4 cellular contexts compared by ENCODE assay signal in the genomic region with DNA sequence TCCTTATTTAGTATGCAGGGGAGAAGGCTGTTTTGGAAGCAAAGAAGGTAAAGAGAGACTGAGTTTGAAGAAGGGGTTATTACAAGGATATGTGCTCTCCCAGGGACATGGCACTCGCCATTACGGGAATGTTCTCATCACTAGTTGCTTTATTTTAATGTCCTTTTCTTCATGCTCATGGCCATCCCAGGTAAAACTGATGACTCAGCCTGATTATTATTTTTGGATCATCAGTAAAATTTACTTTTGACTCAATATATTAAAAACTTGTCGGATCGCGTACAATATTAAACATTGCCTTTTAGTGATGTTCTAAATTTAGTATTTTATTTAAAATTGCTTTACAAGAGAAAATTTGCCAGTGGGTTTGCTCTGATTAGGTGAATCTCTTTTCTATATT.
A peak's percentile ranks its signal among the peaks of the same experiment; 100 is the strongest.
TF ChIP-seq lines count a peak whose summit lies in the region.

No MANE protein-coding gene starts in this region.

TF ChIP-seq in A549, 52 proteins besides CTCF, POLR2A, EP300 and RAD21:
- TF ChIP-seq, protein P1, sequence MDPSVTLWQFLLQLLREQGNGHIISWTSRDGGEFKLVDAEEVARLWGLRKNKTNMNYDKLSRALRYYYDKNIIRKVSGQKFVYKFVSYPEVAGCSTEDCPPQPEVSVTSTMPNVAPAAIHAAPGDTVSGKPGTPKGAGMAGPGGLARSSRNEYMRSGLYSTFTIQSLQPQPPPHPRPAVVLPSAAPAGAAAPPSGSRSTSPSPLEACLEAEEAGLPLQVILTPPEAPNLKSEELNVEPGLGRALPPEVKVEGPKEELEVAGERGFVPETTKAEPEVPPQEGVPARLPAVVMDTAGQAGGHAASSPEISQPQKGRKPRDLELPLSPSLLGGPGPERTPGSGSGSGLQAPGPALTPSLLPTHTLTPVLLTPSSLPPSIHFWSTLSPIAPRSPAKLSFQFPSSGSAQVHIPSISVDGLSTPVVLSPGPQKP (IDR thresholded peaks at IDR 0.05; ENCODE audit: low read depth, low read length) = no peak
- TF ChIP-seq EHF (CRISPR knock-in tag; IDR thresholded peaks at IDR 0.05) = no peak
- no peak for TF ChIP-seq NFE2L2 (conservative IDR thresholded peaks at IDR 0.05; ENCODE audit: low read length)
- no peak for TF ChIP-seq HOXA7 (CRISPR knock-in tag; IDR thresholded peaks at IDR 0.05)
- TF ChIP-seq NPAS2 (CRISPR knock-in tag; IDR thresholded peaks at IDR 0.05; ENCODE audit: borderline replicate concordance) = no peak
- TF ChIP-seq MAFK (IDR thresholded peaks at IDR 0.05; ENCODE audit: partially characterized antibody) = peak; percentile 83
- TF ChIP-seq, protein P2, sequence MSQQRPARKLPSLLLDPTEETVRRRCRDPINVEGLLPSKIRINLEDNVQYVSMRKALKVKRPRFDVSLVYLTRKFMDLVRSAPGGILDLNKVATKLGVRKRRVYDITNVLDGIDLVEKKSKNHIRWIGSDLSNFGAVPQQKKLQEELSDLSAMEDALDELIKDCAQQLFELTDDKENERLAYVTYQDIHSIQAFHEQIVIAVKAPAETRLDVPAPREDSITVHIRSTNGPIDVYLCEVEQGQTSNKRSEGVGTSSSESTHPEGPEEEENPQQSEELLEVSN (IDR thresholded peaks at IDR 0.05; ENCODE audit: borderline replicate concordance, low read depth) = no peak
TF ChIP-seq in A549: peak in this region for 1.

TF ChIP-seq in GM23338, 12 proteins besides CTCF, POLR2A, EP300 and RAD21 (continues in another document):
- TF ChIP-seq ZNF331 (CRISPR knock-in tag; IDR thresholded peaks at IDR 0.05; ENCODE audit: low read depth) (no peak), POLR2AphosphoS5 (IDR thresholded peaks at IDR 0.05; ENCODE audit: low read depth) (no peak), ZNF114 (CRISPR knock-in tag; IDR thresholded peaks at IDR 0.05) (no peak), NANOG (IDR thresholded peaks at IDR 0.05; ENCODE audit: borderline replicate concordance) (no peak)

TF ChIP-seq in K562, 482 proteins besides CTCF, POLR2A, EP300 and RAD21:
- TF ChIP-seq MAFF (IDR thresholded peaks at IDR 0.05; ENCODE audit: low read length) (0 out of 2 replicates have a peak, but pooled peaks have one; percentile 15), ZNF316 (IDR thresholded peaks at IDR 0.05) (peak; percentile 19; the same call in 1 of the 2 replicates), RB1 (IDR thresholded peaks at IDR 0.05; ENCODE audit: low read depth) (no peak), JUND (IDR thresholded peaks at IDR 0.05; ENCODE audit: borderline replicate concordance, low read depth, low read length) (no peak), JUND (tag; IDR thresholded peaks at IDR 0.05; ENCODE audit: borderline replicate concordance, low read depth, low read length) (no peak), MAFG (tag; conservative IDR thresholded peaks at IDR 0.05) (0 out of 2 replicates have a peak, but pooled peaks have one; percentile 11), HNRNPUL1 (IDR thresholded peaks at IDR 0.05; ENCODE audit: low read length) (no peak)

TF ChIP-seq in H1, 55 proteins besides CTCF, POLR2A, EP300 and RAD21:
- peak; percentile 35; the same call in 1 of the 2 replicates for TF ChIP-seq MAFK (IDR thresholded peaks at IDR 0.05; ENCODE audit: low read depth, low read length)
- TF ChIP-seq SAP30 (IDR thresholded peaks at IDR 0.05; ENCODE audit: insufficient read depth, insufficient replicate concordance, low read length) = no peak
- TF ChIP-seq NANOG (IDR thresholded peaks at IDR 0.05; ENCODE audit: insufficient read depth, low read depth, low read length, poor library complexity, severe bottlenecking) = no peak
- TF ChIP-seq, protein P3, sequence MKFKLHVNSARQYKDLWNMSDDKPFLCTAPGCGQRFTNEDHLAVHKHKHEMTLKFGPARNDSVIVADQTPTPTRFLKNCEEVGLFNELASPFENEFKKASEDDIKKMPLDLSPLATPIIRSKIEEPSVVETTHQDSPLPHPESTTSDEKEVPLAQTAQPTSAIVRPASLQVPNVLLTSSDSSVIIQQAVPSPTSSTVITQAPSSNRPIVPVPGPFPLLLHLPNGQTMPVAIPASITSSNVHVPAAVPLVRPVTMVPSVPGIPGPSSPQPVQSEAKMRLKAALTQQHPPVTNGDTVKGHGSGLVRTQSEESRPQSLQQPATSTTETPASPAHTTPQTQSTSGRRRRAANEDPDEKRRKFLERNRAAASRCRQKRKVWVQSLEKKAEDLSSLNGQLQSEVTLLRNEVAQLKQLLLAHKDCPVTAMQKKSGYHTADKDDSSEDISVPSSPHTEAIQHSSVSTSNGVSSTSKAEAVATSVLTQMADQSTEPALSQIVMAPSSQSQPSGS (IDR thresholded peaks at IDR 0.05; ENCODE audit: low read length) = no peak
